15 cellular contexts compared by ENCODE assay signal in genomic region chr3:104911376-104911775, GRCh38.
"Had no signal": no experiment of that assay in that cellular context is flagged by ENCODE, and none has a peak within 500 bp of the region (broad histone marks: within the 10 kb centered on the region; RNA-seq: fewer than 3 reads in every experiment).

No MANE protein-coding gene starts in this region.

- H3K36me3 ChIP-seq: esophagus squamous epithelium, gastroesophageal sphincter, left ventricle myocardium inferior, stomach, thoracic aorta had no signal

- H3K4me3 ChIP-seq: esophagus squamous epithelium, gastroesophageal sphincter, left ventricle myocardium inferior, skin epidermis, stomach, thoracic aorta had no signal

- H3K9me3 Mint-ChIP-seq: memory B cell had no signal

- H3K27me3 Mint-ChIP-seq: activated CD4-positive, alpha-beta memory T cell treated with anti-CD3 and anti-CD28 coated beads, Interleukin-2, amount 10 ng/mL, durations not matched to agents 7 days and 5 days; activated CD4-positive, alpha-beta T cell treated with anti-CD3 and anti-CD28 coated beads for 36 hours had no signal

- H3K27ac Mint-ChIP-seq: activated CD4-positive, alpha-beta memory T cell treated with anti-CD3 and anti-CD28 coated beads, Interleukin-2, amount 10 ng/mL, durations not matched to agents 7 days and 5 days; activated CD4-positive, alpha-beta T cell treated with anti-CD3 and anti-CD28 coated beads for 36 hours; memory B cell had no signal

- H3K4me1 ChIP-seq: esophagus squamous epithelium, gastroesophageal sphincter, left ventricle myocardium inferior had no signal

- H3K36me3 Mint-ChIP-seq: memory B cell had no signal

- FAIRE-seq: bronchial epithelial cell, kidney had no signal

- ATAC-seq: activated CD4-positive, alpha-beta T cell treated with anti-CD3 and anti-CD28 coated beads for 36 hours; gastroesophageal sphincter had no signal

- H3K4me3 Mint-ChIP-seq: activated CD4-positive, alpha-beta memory T cell treated with anti-CD3 and anti-CD28 coated beads, Interleukin-2, amount 10 ng/mL, durations not matched to agents 7 days and 5 days; activated CD4-positive, alpha-beta T cell treated with anti-CD3 and anti-CD28 coated beads for 36 hours; memory B cell had no signal

- DNase-seq: activated CD4-positive, alpha-beta memory T cell treated with anti-CD3 and anti-CD28 coated beads, Interleukin-2, amount 10 ng/mL, durations not matched to agents 7 days and 5 days; activated CD4-positive, alpha-beta T cell treated with anti-CD3 and anti-CD28 coated beads for 36 hours; activated naive CD4-positive, alpha-beta T cell; aorta; esophagus squamous epithelium; kidney; left ventricle myocardium inferior; posterior cingulate gyrus; stomach; T1000 had no signal

- H3K27me3 ChIP-seq: gastroesophageal sphincter, stomach had no signal

- H3K4me1 Mint-ChIP-seq: activated CD4-positive, alpha-beta memory T cell treated with anti-CD3 and anti-CD28 coated beads, Interleukin-2, amount 10 ng/mL, durations not matched to agents 7 days and 5 days; activated CD4-positive, alpha-beta T cell treated with anti-CD3 and anti-CD28 coated beads for 36 hours had no signal

- H3K9me3 ChIP-seq: gastroesophageal sphincter, left ventricle myocardium inferior, stomach, thoracic aorta had no signal

- H3K27ac ChIP-seq: esophagus squamous epithelium, gastroesophageal sphincter, left ventricle myocardium inferior, skin epidermis, stomach, thoracic aorta had no signal
